Comparison of ENCODE assay signal across 37 cellular contexts in genomic region chr5:1915316-1915715, GRCh38. TPM values are rescaled to one million over a fixed set of nuclear protein-coding genes. Genes with fewer than 3 reads are reported as not detected.
"Had no signal": no experiment of that assay in that cellular context is flagged by ENCODE, and none has a peak within 500 bp of the region (broad histone marks: within the 10 kb centered on the region; RNA-seq: fewer than 3 reads in every experiment).

No MANE protein-coding gene starts in this region.

- H3K9me3 ChIP-seq: adrenal gland had no signal

- H3K4me1 ChIP-seq: adrenal gland, body of pancreas, gastroesophageal sphincter had no signal

- H3K27me3 ChIP-seq: adrenal gland, body of pancreas had no signal

- H3K36me3 ChIP-seq: adrenal gland, esophagus squamous epithelium, gastroesophageal sphincter, WERI-Rb-1 had no signal

- H3K4me3 ChIP-seq: adrenal gland, body of pancreas, esophagus squamous epithelium, gastroesophageal sphincter had no signal

- DNase-seq: activated B cell treated with CpG ODN at 0.5 μM for 24 hours; activated CD4-positive, alpha-beta T cell treated with anti-CD3 and anti-CD28 coated beads for 48 hours; activated CD4-positive, alpha-beta T cell treated with anti-CD3 and anti-CD28 coated beads, Interleukin-2, amount 50 U/mL, for 1 hour; activated CD4-positive, alpha-beta T cell treated with anti-CD3 and anti-CD28 coated beads, Interleukin-2, amount 50 U/mL, for 48 hours; activated CD8-positive, alpha-beta memory T cell treated with anti-CD3 and anti-CD28 coated beads for 24 hours; activated CD8-positive, alpha-beta memory T cell treated with anti-CD3 and anti-CD28 coated beads, Interleukin-2, amount 50 U/mL, for 4 hours; activated CD8-positive, alpha-beta T cell treated with anti-CD3 and anti-CD28 coated beads for 36 hours; activated effector memory CD4-positive, alpha-beta T cell treated with anti-CD3 and anti-CD28 coated beads, Interleukin-2, amount 50 U/mL, for 16 hours; activated naive CD4-positive, alpha-beta T cell treated with anti-CD3 and anti-CD28 coated beads for 36 hours; activated naive CD8-positive, alpha-beta T cell treated with anti-CD3 and anti-CD28 coated beads for 36 hours; activated naive CD8-positive, alpha-beta T cell treated with anti-CD3 and anti-CD28 coated beads, Interleukin-2, amount 50 U/mL, for 24 hours; activated T-cell treated with anti-CD3 and anti-CD28 coated beads, Interleukin-2, amount 50 U/mL, for 1 hour; activated T-cell treated with anti-CD3 and anti-CD28 coated beads, Interleukin-2, amount 50 U/mL, for 48 hours; adrenal gland; amygdala; body of pancreas; central memory CD4-positive, alpha-beta T cell; cerebellar nuclear complex; cortex of kidney; dermis blood vessel endothelial cell; effector CD4-positive, alpha-beta T cell; effector memory CD8-positive, alpha-beta T cell; esophagus squamous epithelium; foreskin melanocyte; T-helper 1 cell; T-helper 17 cell; T1000; WERI-Rb-1 had no signal

- ATAC-seq: activated CD4-positive, CD25-positive, alpha-beta regulatory T cell treated with anti-CD3 and anti-CD28 coated beads, Interleukin-2, amount 50 U/mL, for 24 hours; activated CD8-positive, alpha-beta T cell treated with anti-CD3 and anti-CD28 coated beads for 36 hours; activated naive CD8-positive, alpha-beta T cell treated with anti-CD3 and anti-CD28 coated beads, Interleukin-2, amount 50 U/mL, for 24 hours; body of pancreas; effector memory CD8-positive, alpha-beta T cell; gastroesophageal sphincter; T-helper 17 cell had no signal

- H3K27ac ChIP-seq: adrenal gland, body of pancreas, epithelial cell of prostate, esophagus squamous epithelium, gastroesophageal sphincter, WERI-Rb-1 had no signal

RNA-seq across cellular contexts. Expression of gene IRX4, which starts 32.6 kb away (rescaled TPM):
- total RNA-seq: activated B cell treated with CpG ODN at 0.5 μM for 24 hours; activated CD8-positive, alpha-beta T cell treated with anti-CD3 and anti-CD28 coated beads for 36 hours; activated naive CD4-positive, alpha-beta T cell treated with anti-CD3 and anti-CD28 coated beads for 36 hours; activated naive CD8-positive, alpha-beta T cell treated with anti-CD3 and anti-CD28 coated beads for 36 hours; activated T-helper 1 cell treated with anti-CD3 and anti-CD28 coated beads, Interleukin-12 subunit alpha, Interleukin-12 subunit beta, Interleukin-2, Interleukin-4 antibody, amounts not matched to agents 30 ng/mL and 10 ng/mL and 1 ng/mL, durations not matched to agents 14 hours and 24 hours and 36 hours; activated T-helper 2 cell treated with anti-CD3 and anti-CD28 coated beads, Interferon-gamma antibody, Interleukin-2, Interleukin-4, amounts not matched to agents 10 μg/mL and 5 μg/mL and 100 μg/mL, durations not matched to agents 14 hours and 24 hours and 36 hours; adrenal gland; aorta; body of pancreas; dermis blood vessel endothelial cell; endothelial cell of umbilical vein; fibroblast of lung; fibroblast of villous mesenchyme; T-helper 17 cell had no signal
- polyA plus RNA-seq: aorta, endothelial cell of umbilical vein, fibroblast of lung had no signal
